1 cellular context compared by ENCODE assay signal in the genomic region with DNA sequence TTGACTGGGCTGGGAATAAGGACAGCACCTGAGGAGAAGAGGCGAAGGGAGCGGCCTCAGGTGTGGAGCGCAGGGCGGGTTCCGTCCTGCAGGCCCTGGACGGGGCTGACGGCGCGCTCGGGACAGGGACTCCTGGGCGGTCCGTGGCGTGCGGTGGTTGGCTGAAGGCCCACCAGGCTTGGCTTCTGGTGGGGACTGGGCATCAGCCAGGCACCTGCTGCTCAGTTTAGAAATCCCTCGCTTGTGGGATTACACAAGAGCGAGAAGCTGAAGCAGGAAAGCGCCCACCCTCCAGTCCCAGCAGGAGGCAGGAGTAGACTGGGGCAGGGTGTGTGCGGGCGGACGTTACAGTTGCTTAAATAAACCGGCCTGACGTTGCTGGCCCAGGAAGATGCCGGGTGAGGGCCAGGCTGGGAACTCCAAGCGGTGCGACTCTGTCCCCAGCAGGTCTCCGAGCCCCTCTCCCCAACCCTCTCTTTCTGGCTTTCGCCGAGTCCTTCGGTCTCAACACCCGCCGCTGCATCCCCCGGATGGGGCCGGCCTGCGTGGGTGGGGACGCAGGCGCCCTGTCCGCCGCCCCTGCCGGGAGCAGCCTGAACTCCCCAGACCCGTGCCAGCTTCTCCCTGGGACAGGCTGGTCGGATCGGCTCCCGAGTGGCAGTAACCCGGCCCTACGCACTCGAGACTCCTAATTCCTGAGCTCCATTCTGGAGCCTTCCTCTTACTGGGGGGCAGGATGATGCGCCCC.
TF ChIP-seq lines count a peak whose summit lies in the region.

No MANE protein-coding gene starts in this region.

TF ChIP-seq in HEK293, 187 proteins besides CTCF, POLR2A, EP300 and RAD21 (continued from another document and continues in another):
- TF ChIP-seq, protein P1, sequence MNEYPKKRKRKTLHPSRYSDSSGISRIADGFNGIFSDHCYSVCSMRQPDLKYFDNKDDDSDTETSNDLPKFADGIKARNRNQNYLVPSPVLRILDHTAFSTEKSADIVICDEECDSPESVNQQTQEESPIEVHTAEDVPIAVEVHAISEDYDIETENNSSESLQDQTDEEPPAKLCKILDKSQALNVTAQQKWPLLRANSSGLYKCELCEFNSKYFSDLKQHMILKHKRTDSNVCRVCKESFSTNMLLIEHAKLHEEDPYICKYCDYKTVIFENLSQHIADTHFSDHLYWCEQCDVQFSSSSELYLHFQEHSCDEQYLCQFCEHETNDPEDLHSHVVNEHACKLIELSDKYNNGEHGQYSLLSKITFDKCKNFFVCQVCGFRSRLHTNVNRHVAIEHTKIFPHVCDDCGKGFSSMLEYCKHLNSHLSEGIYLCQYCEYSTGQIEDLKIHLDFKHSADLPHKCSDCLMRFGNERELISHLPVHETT (tag by site-specific recombination; IDR thresholded peaks at IDR 0.05), result 0 out of 2 replicates have a peak, but pooled peaks have one; percentile 68
- TF ChIP-seq ZNF664 (tag by site-specific recombination; IDR thresholded peaks at IDR 0.05) (no peak), ZNF701 (tag by site-specific recombination; IDR thresholded peaks at IDR 0.05) (no peak), ZNF777 (tag by site-specific recombination; IDR thresholded peaks at IDR 0.05; ENCODE audit: borderline replicate concordance) (0 out of 2 replicates have a peak, but pooled peaks have one; percentile 8), ZNF529 (tag by site-specific recombination; IDR thresholded peaks at IDR 0.05; ENCODE audit: insufficient replicate concordance) (no peak), ZFP69B (tag by site-specific recombination; IDR thresholded peaks at IDR 0.05) (peak; percentile 61), ZNF169 (tag by site-specific recombination; IDR thresholded peaks at IDR 0.05) (no peak), KLF1 (tag by site-specific recombination; IDR thresholded peaks at IDR 0.05) (peak; percentile 32), ZNF660 (tag by site-specific recombination; IDR thresholded peaks at IDR 0.05) (no peak; the same call in 1 of the 2 replicates), IKZF3 (tag by site-specific recombination; IDR thresholded peaks at IDR 0.05) (peak; percentile 31; the same call in 1 of the 2 replicates), ZNF626 (tag by site-specific recombination; IDR thresholded peaks at IDR 0.05) (no peak), ZNF37A (tag by site-specific recombination; IDR thresholded peaks at IDR 0.05) (no peak), KLF7 (tag by site-specific recombination; IDR thresholded peaks at IDR 0.05; ENCODE audit: borderline replicate concordance) (no peak), ZBTB20 (tag by site-specific recombination; IDR thresholded peaks at IDR 0.05) (peak; percentile 95), ZBTB17 (tag by site-specific recombination; IDR thresholded peaks at IDR 0.05) (peak; percentile 69), BCL11A (tag by site-specific recombination; IDR thresholded peaks at IDR 0.05; ENCODE audit: low read depth) (0 out of 2 replicates have a peak, but pooled peaks have one; percentile 45), ZNF843 (tag by site-specific recombination; IDR thresholded peaks at IDR 0.05) (peak; percentile 41; the same call in 1 of the 2 replicates), SCRT2 (tag by site-specific recombination; IDR thresholded peaks at IDR 0.05) (peak; percentile 95), PRDM1 (tag by site-specific recombination; IDR thresholded peaks at IDR 0.05) (peak; percentile 70), ZNF24 (tag by site-specific recombination; IDR thresholded peaks at IDR 0.05) (no peak; the same call in 1 of the 2 replicates), FEZF1 (tag by site-specific recombination; IDR thresholded peaks at IDR 0.05) (no peak), WT1 (tag by site-specific recombination; IDR thresholded peaks at IDR 0.05) (0 out of 2 replicates have a peak, but pooled peaks have one; percentile 33), KLF10 (tag by site-specific recombination; IDR thresholded peaks at IDR 0.05) (peak; percentile 15; the same call in 1 of the 2 replicates), ZNF501 (tag by site-specific recombination; IDR thresholded peaks at IDR 0.05) (peak; percentile 53)
- TF ChIP-seq, protein P2, sequence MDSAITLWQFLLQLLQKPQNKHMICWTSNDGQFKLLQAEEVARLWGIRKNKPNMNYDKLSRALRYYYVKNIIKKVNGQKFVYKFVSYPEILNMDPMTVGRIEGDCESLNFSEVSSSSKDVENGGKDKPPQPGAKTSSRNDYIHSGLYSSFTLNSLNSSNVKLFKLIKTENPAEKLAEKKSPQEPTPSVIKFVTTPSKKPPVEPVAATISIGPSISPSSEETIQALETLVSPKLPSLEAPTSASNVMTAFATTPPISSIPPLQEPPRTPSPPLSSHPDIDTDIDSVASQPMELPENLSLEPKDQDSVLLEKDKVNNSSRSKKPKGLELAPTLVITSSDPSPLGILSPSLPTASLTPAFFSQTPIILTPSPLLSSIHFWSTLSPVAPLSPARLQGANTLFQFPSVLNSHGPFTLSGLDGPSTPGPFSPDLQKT (IDR thresholded peaks at IDR 0.05; ENCODE audit: borderline replicate concordance, low read depth, low read length), result no peak
- TF ChIP-seq, protein P3, sequence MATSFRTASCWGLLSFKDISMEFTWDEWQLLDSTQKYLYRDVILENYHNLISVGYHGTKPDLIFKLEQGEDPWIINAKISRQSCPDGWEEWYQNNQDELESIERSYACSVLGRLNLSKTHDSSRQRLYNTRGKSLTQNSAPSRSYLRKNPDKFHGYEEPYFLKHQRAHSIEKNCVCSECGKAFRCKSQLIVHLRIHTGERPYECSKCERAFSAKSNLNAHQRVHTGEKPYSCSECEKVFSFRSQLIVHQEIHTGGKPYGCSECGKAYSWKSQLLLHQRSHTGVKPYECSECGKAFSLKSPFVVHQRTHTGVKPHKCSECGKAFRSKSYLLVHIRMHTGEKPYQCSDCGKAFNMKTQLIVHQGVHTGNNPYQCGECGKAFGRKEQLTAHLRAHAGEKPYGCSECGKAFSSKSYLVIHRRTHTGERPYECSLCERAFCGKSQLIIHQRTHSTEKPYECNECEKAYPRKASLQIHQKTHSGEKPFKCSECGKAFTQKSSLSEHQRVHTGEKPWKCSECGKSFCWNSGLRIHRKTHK (tag by site-specific recombination; IDR thresholded peaks at IDR 0.05), result no peak
- TF ChIP-seq, protein P4, sequence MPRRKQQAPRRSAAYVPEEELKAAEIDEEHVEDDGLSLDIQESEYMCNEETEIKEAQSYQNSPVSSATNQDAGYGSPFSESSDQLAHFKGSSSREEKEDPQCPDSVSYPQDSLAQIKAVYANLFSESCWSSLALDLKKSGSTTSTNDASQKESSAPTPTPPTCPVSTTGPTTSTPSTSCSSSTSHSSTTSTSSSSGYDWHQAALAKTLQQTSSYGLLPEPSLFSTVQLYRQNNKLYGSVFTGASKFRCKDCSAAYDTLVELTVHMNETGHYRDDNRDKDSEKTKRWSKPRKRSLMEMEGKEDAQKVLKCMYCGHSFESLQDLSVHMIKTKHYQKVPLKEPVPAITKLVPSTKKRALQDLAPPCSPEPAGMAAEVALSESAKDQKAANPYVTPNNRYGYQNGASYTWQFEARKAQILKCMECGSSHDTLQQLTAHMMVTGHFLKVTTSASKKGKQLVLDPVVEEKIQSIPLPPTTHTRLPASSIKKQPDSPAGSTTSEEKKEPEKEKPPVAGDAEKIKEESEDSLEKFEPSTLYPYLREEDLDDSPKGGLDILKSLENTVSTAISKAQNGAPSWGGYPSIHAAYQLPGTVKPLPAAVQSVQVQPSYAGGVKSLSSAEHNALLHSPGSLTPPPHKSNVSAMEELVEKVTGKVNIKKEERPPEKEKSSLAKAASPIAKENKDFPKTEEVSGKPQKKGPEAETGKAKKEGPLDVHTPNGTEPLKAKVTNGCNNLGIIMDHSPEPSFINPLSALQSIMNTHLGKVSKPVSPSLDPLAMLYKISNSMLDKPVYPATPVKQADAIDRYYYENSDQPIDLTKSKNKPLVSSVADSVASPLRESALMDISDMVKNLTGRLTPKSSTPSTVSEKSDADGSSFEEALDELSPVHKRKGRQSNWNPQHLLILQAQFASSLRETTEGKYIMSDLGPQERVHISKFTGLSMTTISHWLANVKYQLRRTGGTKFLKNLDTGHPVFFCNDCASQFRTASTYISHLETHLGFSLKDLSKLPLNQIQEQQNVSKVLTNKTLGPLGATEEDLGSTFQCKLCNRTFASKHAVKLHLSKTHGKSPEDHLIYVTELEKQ (tag by site-specific recombination; IDR thresholded peaks at IDR 0.05; ENCODE audit: borderline replicate concordance), result no peak
- TF ChIP-seq, protein P5, sequence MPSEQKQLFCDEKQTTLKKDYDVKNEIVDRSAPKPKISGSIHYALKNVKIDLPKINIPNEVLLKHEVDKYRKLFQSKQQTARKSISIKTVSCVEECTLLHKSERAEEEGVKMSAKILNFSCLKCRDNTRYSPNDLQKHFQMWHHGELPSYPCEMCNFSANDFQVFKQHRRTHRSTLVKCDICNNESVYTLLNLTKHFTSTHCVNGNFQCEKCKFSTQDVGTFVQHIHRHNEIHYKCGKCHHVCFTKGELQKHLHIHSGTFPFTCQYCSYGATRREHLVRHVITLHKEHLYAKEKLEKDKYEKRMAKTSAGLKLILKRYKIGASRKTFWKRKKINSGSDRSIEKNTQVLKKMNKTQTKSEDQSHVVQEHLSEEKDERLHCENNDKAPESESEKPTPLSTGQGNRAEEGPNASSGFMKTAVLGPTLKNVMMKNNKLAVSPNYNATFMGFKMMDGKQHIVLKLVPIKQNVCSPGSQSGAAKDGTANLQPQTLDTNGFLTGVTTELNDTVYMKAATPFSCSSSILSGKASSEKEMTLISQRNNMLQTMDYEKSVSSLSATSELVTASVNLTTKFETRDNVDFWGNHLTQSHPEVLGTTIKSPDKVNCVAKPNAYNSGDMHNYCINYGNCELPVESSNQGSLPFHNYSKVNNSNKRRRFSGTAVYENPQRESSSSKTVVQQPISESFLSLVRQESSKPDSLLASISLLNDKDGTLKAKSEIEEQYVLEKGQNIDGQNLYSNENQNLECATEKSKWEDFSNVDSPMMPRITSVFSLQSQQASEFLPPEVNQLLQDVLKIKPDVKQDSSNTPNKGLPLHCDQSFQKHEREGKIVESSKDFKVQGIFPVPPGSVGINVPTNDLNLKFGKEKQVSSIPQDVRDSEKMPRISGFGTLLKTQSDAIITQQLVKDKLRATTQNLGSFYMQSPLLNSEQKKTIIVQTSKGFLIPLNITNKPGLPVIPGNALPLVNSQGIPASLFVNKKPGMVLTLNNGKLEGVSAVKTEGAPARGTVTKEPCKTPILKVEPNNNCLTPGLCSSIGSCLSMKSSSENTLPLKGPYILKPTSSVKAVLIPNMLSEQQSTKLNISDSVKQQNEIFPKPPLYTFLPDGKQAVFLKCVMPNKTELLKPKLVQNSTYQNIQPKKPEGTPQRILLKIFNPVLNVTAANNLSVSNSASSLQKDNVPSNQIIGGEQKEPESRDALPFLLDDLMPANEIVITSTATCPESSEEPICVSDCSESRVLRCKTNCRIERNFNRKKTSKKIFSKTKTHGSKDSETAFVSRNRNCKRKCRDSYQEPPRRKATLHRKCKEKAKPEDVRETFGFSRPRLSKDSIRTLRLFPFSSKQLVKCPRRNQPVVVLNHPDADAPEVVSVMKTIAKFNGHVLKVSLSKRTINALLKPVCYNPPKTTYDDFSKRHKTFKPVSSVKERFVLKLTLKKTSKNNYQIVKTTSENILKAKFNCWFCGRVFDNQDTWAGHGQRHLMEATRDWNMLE (tag by site-specific recombination; conservative IDR thresholded peaks at IDR 0.05; ENCODE audit: low read depth), result 0 out of 2 replicates have a peak, but pooled peaks have one; percentile 23
- TF ChIP-seq, protein P6, sequence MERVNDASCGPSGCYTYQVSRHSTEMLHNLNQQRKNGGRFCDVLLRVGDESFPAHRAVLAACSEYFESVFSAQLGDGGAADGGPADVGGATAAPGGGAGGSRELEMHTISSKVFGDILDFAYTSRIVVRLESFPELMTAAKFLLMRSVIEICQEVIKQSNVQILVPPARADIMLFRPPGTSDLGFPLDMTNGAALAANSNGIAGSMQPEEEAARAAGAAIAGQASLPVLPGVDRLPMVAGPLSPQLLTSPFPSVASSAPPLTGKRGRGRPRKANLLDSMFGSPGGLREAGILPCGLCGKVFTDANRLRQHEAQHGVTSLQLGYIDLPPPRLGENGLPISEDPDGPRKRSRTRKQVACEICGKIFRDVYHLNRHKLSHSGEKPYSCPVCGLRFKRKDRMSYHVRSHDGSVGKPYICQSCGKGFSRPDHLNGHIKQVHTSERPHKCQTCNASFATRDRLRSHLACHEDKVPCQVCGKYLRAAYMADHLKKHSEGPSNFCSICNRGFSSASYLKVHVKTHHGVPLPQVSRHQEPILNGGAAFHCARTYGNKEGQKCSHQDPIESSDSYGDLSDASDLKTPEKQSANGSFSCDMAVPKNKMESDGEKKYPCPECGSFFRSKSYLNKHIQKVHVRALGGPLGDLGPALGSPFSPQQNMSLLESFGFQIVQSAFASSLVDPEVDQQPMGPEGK (tag by site-specific recombination; IDR thresholded peaks at IDR 0.05), result peak; percentile 94
- TF ChIP-seq, protein P7, sequence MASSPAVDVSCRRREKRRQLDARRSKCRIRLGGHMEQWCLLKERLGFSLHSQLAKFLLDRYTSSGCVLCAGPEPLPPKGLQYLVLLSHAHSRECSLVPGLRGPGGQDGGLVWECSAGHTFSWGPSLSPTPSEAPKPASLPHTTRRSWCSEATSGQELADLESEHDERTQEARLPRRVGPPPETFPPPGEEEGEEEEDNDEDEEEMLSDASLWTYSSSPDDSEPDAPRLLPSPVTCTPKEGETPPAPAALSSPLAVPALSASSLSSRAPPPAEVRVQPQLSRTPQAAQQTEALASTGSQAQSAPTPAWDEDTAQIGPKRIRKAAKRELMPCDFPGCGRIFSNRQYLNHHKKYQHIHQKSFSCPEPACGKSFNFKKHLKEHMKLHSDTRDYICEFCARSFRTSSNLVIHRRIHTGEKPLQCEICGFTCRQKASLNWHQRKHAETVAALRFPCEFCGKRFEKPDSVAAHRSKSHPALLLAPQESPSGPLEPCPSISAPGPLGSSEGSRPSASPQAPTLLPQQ (tag by site-specific recombination; IDR thresholded peaks at IDR 0.05), result peak; percentile 46; the same call in 1 of the 2 replicates
- TF ChIP-seq, protein P8, sequence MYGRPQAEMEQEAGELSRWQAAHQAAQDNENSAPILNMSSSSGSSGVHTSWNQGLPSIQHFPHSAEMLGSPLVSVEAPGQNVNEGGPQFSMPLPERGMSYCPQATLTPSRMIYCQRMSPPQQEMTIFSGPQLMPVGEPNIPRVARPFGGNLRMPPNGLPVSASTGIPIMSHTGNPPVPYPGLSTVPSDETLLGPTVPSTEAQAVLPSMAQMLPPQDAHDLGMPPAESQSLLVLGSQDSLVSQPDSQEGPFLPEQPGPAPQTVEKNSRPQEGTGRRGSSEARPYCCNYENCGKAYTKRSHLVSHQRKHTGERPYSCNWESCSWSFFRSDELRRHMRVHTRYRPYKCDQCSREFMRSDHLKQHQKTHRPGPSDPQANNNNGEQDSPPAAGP (tag by site-specific recombination; IDR thresholded peaks at IDR 0.05), result peak; percentile 72
- TF ChIP-seq, protein P9, sequence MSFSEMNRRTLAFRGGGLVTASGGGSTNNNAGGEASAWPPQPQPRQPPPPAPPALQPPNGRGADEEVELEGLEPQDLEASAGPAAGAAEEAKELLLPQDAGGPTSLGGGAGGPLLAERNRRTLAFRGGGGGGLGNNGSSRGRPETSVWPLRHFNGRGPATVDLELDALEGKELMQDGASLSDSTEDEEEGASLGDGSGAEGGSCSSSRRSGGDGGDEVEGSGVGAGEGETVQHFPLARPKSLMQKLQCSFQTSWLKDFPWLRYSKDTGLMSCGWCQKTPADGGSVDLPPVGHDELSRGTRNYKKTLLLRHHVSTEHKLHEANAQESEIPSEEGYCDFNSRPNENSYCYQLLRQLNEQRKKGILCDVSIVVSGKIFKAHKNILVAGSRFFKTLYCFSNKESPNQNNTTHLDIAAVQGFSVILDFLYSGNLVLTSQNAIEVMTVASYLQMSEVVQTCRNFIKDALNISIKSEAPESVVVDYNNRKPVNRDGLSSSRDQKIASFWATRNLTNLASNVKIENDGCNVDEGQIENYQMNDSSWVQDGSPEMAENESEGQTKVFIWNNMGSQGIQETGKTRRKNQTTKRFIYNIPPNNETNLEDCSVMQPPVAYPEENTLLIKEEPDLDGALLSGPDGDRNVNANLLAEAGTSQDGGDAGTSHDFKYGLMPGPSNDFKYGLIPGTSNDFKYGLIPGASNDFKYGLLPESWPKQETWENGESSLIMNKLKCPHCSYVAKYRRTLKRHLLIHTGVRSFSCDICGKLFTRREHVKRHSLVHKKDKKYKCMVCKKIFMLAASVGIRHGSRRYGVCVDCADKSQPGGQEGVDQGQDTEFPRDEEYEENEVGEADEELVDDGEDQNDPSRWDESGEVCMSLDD (tag by site-specific recombination; IDR thresholded peaks at IDR 0.05), result peak; percentile 63; the same call in 1 of the 2 replicates
